ENCODE assay signal across 1 cellular context in the genomic region with DNA sequence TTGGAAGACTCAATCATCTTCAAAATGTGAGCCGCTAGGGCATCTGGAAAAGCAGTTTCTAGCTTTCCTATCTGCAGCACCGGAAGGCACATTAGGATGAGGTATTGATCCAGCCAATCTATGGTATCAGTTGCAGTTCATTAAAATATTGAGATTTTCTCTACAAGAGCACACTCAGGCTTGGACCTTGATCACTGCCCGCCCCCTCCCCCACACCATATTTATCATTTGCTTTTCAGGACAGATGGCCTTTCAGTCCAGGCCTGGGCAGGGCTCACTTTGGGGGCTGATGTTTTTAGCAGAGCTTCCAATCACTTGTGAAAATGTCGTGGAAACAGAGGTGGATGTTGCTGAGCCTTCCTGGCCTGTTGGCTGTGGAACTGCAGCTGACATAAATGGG.
TF ChIP-seq lines count a peak whose summit lies in the region.

No MANE protein-coding gene starts in this region.

TF ChIP-seq in HepG2, 621 proteins besides CTCF, POLR2A, EP300 and RAD21 (continued from another document):
- TF ChIP-seq PBX3 (CRISPR knock-in tag; IDR thresholded peaks at IDR 0.05; ENCODE audit: borderline replicate concordance) (no peak), ZNF619 (CRISPR knock-in tag; IDR thresholded peaks at IDR 0.05) (no peak), TOPORS (CRISPR knock-in tag; IDR thresholded peaks at IDR 0.05) (no peak), ZIK1 (CRISPR knock-in tag; IDR thresholded peaks at IDR 0.05; ENCODE audit: borderline replicate concordance, low read depth) (no peak), ZNF558 (CRISPR knock-in tag; IDR thresholded peaks at IDR 0.05; ENCODE audit: borderline replicate concordance) (no peak), ERF (CRISPR knock-in tag; IDR thresholded peaks at IDR 0.05) (no peak), TARDBP (CRISPR knock-in tag; IDR thresholded peaks at IDR 0.05) (no peak), ZNF496 (CRISPR knock-in tag; IDR thresholded peaks at IDR 0.05; ENCODE audit: insufficient replicate concordance) (no peak), CREBL2 (CRISPR knock-in tag; IDR thresholded peaks at IDR 0.05; ENCODE audit: borderline replicate concordance) (no peak), ZBTB34 (CRISPR knock-in tag; IDR thresholded peaks at IDR 0.05) (no peak), ZNF766 (CRISPR knock-in tag; IDR thresholded peaks at IDR 0.05; ENCODE audit: borderline replicate concordance) (no peak)
- TF ChIP-seq, protein P1, sequence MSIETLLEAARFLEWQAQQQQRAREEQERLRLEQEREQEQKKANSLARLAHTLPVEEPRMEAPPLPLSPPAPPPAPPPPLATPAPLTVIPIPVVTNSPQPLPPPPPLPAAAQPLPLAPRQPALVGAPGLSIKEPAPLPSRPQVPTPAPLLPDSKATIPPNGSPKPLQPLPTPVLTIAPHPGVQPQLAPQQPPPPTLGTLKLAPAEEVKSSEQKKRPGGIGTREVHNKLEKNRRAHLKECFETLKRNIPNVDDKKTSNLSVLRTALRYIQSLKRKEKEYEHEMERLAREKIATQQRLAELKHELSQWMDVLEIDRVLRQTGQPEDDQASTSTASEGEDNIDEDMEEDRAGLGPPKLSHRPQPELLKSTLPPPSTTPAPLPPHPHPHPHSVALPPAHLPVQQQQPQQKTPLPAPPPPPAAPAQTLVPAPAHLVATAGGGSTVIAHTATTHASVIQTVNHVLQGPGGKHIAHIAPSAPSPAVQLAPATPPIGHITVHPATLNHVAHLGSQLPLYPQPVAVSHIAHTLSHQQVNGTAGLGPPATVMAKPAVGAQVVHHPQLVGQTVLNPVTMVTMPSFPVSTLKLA (IDR thresholded peaks at IDR 0.05) = no peak
